14 cellular contexts compared by ENCODE assay signal in genomic region chr10:78966182-78966787, GRCh38.
"Had no signal": no experiment of that assay in that cellular context is flagged by ENCODE, and none has a peak within 500 bp of the region (broad histone marks: within the 10 kb centered on the region; RNA-seq: fewer than 3 reads in every experiment).

No MANE protein-coding gene starts in this region.

- H3K27ac Mint-ChIP-seq: activated CD4-positive, alpha-beta T cell treated with anti-CD3 and anti-CD28 coated beads, Interleukin-2, amount 10 ng/mL, durations not matched to agents 7 days and 5 days; activated naive CD4-positive, alpha-beta T cell treated with anti-CD3 and anti-CD28 coated beads, Interleukin-2, amount 50 U/mL, for 24 hours; T-helper 17 cell had no signal

- H3K4me1 Mint-ChIP-seq: activated CD4-positive, alpha-beta T cell treated with anti-CD3 and anti-CD28 coated beads, Interleukin-2, amount 10 ng/mL, durations not matched to agents 7 days and 5 days; activated naive CD4-positive, alpha-beta T cell treated with anti-CD3 and anti-CD28 coated beads, Interleukin-2, amount 50 U/mL, for 24 hours; central memory CD8-positive, alpha-beta T cell had no signal

- DNase-seq: activated CD4-positive, alpha-beta T cell treated with anti-CD3 and anti-CD28 coated beads, Interleukin-2, amount 10 ng/mL, durations not matched to agents 7 days and 5 days; activated CD4-positive, CD25-positive, alpha-beta regulatory T cell; activated effector memory CD4-positive, alpha-beta T cell treated with Interleukin-2 at 50 U/mL for 16 hours; cortex of kidney; effector CD8-positive, alpha-beta T cell; foreskin melanocyte; heart right ventricle; midbrain; T-helper 17 cell; tibial artery had no signal

- H3K9me3 ChIP-seq: heart right ventricle, tibial artery had no signal

- H3K9me3 Mint-ChIP-seq: activated CD4-positive, alpha-beta T cell treated with anti-CD3 and anti-CD28 coated beads, Interleukin-2, amount 10 ng/mL, durations not matched to agents 7 days and 5 days; activated naive CD4-positive, alpha-beta T cell treated with anti-CD3 and anti-CD28 coated beads, Interleukin-2, amount 50 U/mL, for 24 hours; central memory CD8-positive, alpha-beta T cell had no signal

- ATAC-seq: heart right ventricle, right cardiac atrium, T-helper 17 cell had no signal

- H3K27me3 Mint-ChIP-seq: activated CD4-positive, alpha-beta T cell treated with anti-CD3 and anti-CD28 coated beads, Interleukin-2, amount 10 ng/mL, durations not matched to agents 7 days and 5 days; activated naive CD4-positive, alpha-beta T cell treated with anti-CD3 and anti-CD28 coated beads, Interleukin-2, amount 50 U/mL, for 24 hours; central memory CD8-positive, alpha-beta T cell; T-helper 17 cell had no signal

- H3K4me3 ChIP-seq: heart right ventricle, smooth muscle cell, tibial artery had no signal

- H3K27ac ChIP-seq: heart right ventricle, tibial artery had no signal

- H3K36me3 ChIP-seq: heart right ventricle, tibial artery had no signal

- H3K4me3 Mint-ChIP-seq: activated CD4-positive, alpha-beta T cell treated with anti-CD3 and anti-CD28 coated beads, Interleukin-2, amount 10 ng/mL, durations not matched to agents 7 days and 5 days; activated naive CD4-positive, alpha-beta T cell treated with anti-CD3 and anti-CD28 coated beads, Interleukin-2, amount 50 U/mL, for 24 hours; central memory CD8-positive, alpha-beta T cell; T-helper 17 cell had no signal

- H3K36me3 Mint-ChIP-seq: activated naive CD4-positive, alpha-beta T cell treated with anti-CD3 and anti-CD28 coated beads, Interleukin-2, amount 50 U/mL, for 24 hours had no signal

- H3K27me3 ChIP-seq: heart right ventricle, tibial artery had no signal
